ENCODE assay signal across 16 cellular contexts in genomic region chr13:19910336-19911072, GRCh38. TPM values are rescaled to one million over a fixed set of nuclear protein-coding genes. Genes with fewer than 3 reads are reported as not detected.
DNase-seq lines count a peak whose midpoint lies in the region; ATAC-seq and TF ChIP-seq lines count a peak whose summit lies in the region.
"Had no signal": no experiment of that assay in that cellular context is flagged by ENCODE, and none has a peak within 500 bp of the region (broad histone marks: within the 10 kb centered on the region; RNA-seq: fewer than 3 reads in every experiment).

No MANE protein-coding gene starts in this region.

- no peaks in the 10 kb centered on the region for H3K27me3 Mint-ChIP-seq in Calu3 (ENCODE audit: unreplicated experiment)
- H3K27me3 Mint-ChIP-seq: activated B cell treated with CpG ODN at 0.5 μM for 24 hours; CD4-positive, alpha-beta T cell had no signal

- H3K27ac ChIP-seq in esophagus (ENCODE audit: low read depth in 2 of 2, low read length in 1 of 2), result peak overlapping the region; percentile 89 to 95

- DNase-seq in Calu3, result peak; percentile 22
- peak; percentile 23 for DNase-seq in MG63
- DNase-seq in myocyte (ENCODE audit: low read depth), result peak; percentile 59
- DNase-seq in SKM-1 treated with dmso at 0.1 percent for 144 hours (lab: John Stamatoyannopoulos, UW; ENCODE audit: unreplicated experiment), result no peak
- no peak for DNase-seq in posterior cingulate gyrus
- DNase-seq: activated B cell treated with CpG ODN at 0.5 μM for 24 hours; activated T-cell treated with anti-CD3 and anti-CD28 coated beads, Interleukin-2, amount 50 U/mL, for 48 hours; anterior cingulate cortex; CD4-positive, alpha-beta T cell; effector CD8-positive, alpha-beta T cell; GOT3; NCI-H1436; NCI-H69 had no signal

- peaks cover 3% of the 10 kb centered on the region for H3K36me3 Mint-ChIP-seq in Calu3 (ENCODE audit: insufficient read depth, unreplicated experiment)

- no peak overlapping the region for H3K4me3 ChIP-seq in MG63
- no peak overlapping the region for H3K4me3 ChIP-seq in esophagus (ENCODE audit: low read depth in 1 of 2, low read length in 2 of 2)

- H3K27me3 ChIP-seq in MG63 (no peaks in the 10 kb centered on the region), esophagus (ENCODE audit: control insufficient read depth in 1 of 2, insufficient read depth in 2 of 2, low read length in 2 of 2) (no peaks in the 10 kb centered on the region)

- intact Hi-C loops in Calu3 (cut with micrococcal nuclease; ENCODE audit: unreplicated experiment) (no loop called here), posterior cingulate gyrus (cut with DNase I) (no loop called here)

- BruUV-seq in Calu3 (replicated peaks; lab: Mats Ljungman, UMichigan), result no TSS peak

- peaks cover 8% of the 10 kb centered on the region for H3K4me1 Mint-ChIP-seq in Calu3 (ENCODE audit: low read depth, unreplicated experiment)
- H3K4me1 Mint-ChIP-seq: activated B cell treated with CpG ODN at 0.5 μM for 24 hours had no signal

- H3K9me3 Mint-ChIP-seq in Calu3 (ENCODE audit: low read depth, unreplicated experiment), result no peaks in the 10 kb centered on the region
- H3K9me3 Mint-ChIP-seq: activated B cell treated with CpG ODN at 0.5 μM for 24 hours; CD4-positive, alpha-beta T cell had no signal

- 60 to 68% methylated on average over 9 of the region's 9 CpGs for WGBS in esophagus, 2 donors

- no peaks in the 10 kb centered on the region for H3K4me1 ChIP-seq in esophagus (ENCODE audit: control insufficient read depth in 2 of 2, insufficient read depth in 2 of 2, low read length in 1 of 2)

- ATAC-seq in HG03045 (IDR thresholded peaks at IDR 0.05; ENCODE audit: unreplicated experiment) (no peak), HG02623 (IDR thresholded peaks at IDR 0.05; ENCODE audit: unreplicated experiment) (no peak)

- TF ChIP-seq CTCF in Calu3 (IDR thresholded peaks at IDR 0.05; ENCODE audit: unreplicated experiment), result no peak

- no peak overlapping the region for H3K4me3 Mint-ChIP-seq in Calu3 (ENCODE audit: low read depth, unreplicated experiment)
- H3K4me3 Mint-ChIP-seq: activated B cell treated with CpG ODN at 0.5 μM for 24 hours; CD4-positive, alpha-beta T cell had no signal

- H3K9me3 ChIP-seq in MG63, result no peaks in the 10 kb centered on the region
- H3K9me3 ChIP-seq in esophagus (ENCODE audit: control insufficient read depth in 2 of 2, insufficient read depth in 1 of 2, low read depth in 1 of 2, low read length in 1 of 2), result no peaks in the 10 kb centered on the region

- H3K27ac Mint-ChIP-seq in Calu3 (ENCODE audit: unreplicated experiment), result no peak overlapping the region
- H3K27ac Mint-ChIP-seq: activated B cell treated with CpG ODN at 0.5 μM for 24 hours; CD4-positive, alpha-beta T cell had no signal

- CTCF ChIA-PET in Calu3 (lab: Charles Lee), result interaction anchor here (0.7 kb wide), 2 partner anchors 92 to 292 kb away, joined by 3 to 4 read pairs; no protein-coding TSS in a partner anchor

- H3K36me3 ChIP-seq in MG63 (no peaks in the 10 kb centered on the region), esophagus (ENCODE audit: control insufficient read depth in 2 of 2, insufficient read depth in 2 of 2, low read length in 1 of 2) (no peaks in the 10 kb centered on the region)

RNA-seq across cellular contexts. Expression of gene ZMYM5, which starts 47.1 kb away (rescaled TPM):
- 8.6 and 10.6 TPM in 2 replicates for total RNA-seq in Calu3 (2022)
- total RNA-seq in MG63 (2014; rRNA removed; shearing (Covaris generic); ENCODE audit: low replicate concordance), result 11.0 and 22.4 TPM in 2 replicates
- 1 to 10 TPM; 7.8 to 8.6 TPM for polyA plus RNA-seq in esophagus
- total RNA-seq in myocyte, result 10.6 and 11.2 TPM in 2 replicates
- 5.5 TPM for polyA plus RNA-seq in myocyte (2012)

RNA-seq across cellular contexts. Expression of gene ZMYM2, which starts 48.0 kb away (rescaled TPM):
- total RNA-seq in Calu3 (2022) (52.8 and 53.1 TPM in 2 replicates), myocyte (97.3 and 98.3 TPM in 2 replicates)
- total RNA-seq in MG63 (2014; rRNA removed; shearing (Covaris generic); ENCODE audit: low replicate concordance), result 30.6 and 56.8 TPM in 2 replicates
- 10 to 100 TPM; 15.8 to 26.3 TPM for polyA plus RNA-seq in esophagus
- polyA plus RNA-seq in myocyte (2012), result 30.5 TPM

Comparison
In these comparisons a context has a peak if more than half of its experiments do, and no peak if none do; other contexts are left out.
1. DNase-seq: peak in Calu3 (single experiment), MG63 (single experiment) and myocyte (single experiment); none in SKM-1 treated with dmso at 0.1 percent for 144 hours (single experiment) and posterior cingulate gyrus (0 of 10).